Comparison of ENCODE assay signal across 16 cellular contexts in the genomic region with DNA sequence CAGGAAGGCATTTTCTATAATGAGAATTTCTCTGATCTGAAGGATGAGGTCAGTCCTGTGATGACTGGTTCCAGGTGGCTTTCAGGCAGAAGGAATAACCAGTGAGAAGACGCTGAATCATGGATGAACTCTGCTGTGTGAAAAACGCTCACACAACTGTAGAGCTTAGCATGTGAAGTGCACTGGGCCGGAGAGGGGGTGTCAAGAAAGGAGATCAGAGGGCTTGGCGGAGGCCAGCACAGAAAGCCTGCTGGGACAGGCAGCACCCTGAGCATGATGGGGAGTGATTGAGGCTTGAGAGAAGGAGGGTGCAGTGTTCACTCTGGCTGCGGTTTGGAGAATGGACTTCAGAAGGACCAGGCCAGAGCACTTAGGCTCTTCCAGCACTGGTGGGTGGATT.
DNase-seq lines count a peak whose midpoint lies in the region; ATAC-seq and TF ChIP-seq lines count a peak whose summit lies in the region.
"Had no signal": no experiment of that assay in that cellular context is flagged by ENCODE, and none has a peak within 500 bp of the region (broad histone marks: within the 10 kb centered on the region; RNA-seq: fewer than 3 reads in every experiment).

No MANE protein-coding gene starts in this region.

- 88% methylated on average over 5 of the region's 5 CpGs for WGBS in esophagus muscularis mucosa

- intact Hi-C loops in esophagus muscularis mucosa (cut with DNase I) = no loop called here
- intact Hi-C loops in gastrocnemius medialis (cut with DNase I; ENCODE audit: low total_unique reads) = no loop called here

- TF ChIP-seq EP300 in esophagus muscularis mucosa (IDR thresholded peaks at IDR 0.05) = no peak

- ATAC-seq in HG02885 (IDR thresholded peaks at IDR 0.05; ENCODE audit: poor library complexity, unreplicated experiment) = no peak
- ATAC-seq in gastrocnemius medialis = no peak

- H3K36me3 ChIP-seq in esophagus muscularis mucosa (no peaks in the 10 kb centered on the region), gastrocnemius medialis (no peaks in the 10 kb centered on the region)
- H3K36me3 ChIP-seq: BE2C had no signal

- H3K4me3 Mint-ChIP-seq in HFFc6 (peak overlapping the region; percentile 47), osteocyte (ENCODE audit: unreplicated experiment) (no peak overlapping the region)
- H3K4me3 Mint-ChIP-seq: CD8-positive, alpha-beta memory T cell had no signal

- H3K27me3 ChIP-seq in esophagus muscularis mucosa (no peaks in the 10 kb centered on the region), gastrocnemius medialis (no peaks in the 10 kb centered on the region)
- H3K27me3 ChIP-seq: BE2C had no signal

- in situ Hi-C loops in gastrocnemius medialis (cut with MboI; ENCODE audit: low sequenced_read_pairs in 4 of 4) = no loop called here

- H3K36me3 Mint-ChIP-seq in HFFc6 (ENCODE audit: low read depth) (no peaks in the 10 kb centered on the region), osteocyte (ENCODE audit: unreplicated experiment) (no peaks in the 10 kb centered on the region)
- H3K36me3 Mint-ChIP-seq: CD8-positive, alpha-beta memory T cell had no signal

- TF ChIP-seq POLR2A in esophagus muscularis mucosa (IDR thresholded peaks at IDR 0.05; ENCODE audit: low read depth) (no peak), gastrocnemius medialis (IDR thresholded peaks at IDR 0.05) (no peak)

- H3K4me1 Mint-ChIP-seq in HFFc6 (ENCODE audit: low read depth) (peaks cover 47% of the 10 kb centered on the region), osteocyte (ENCODE audit: unreplicated experiment) (no peaks in the 10 kb centered on the region)

- H3K27ac Mint-ChIP-seq in HFFc6 (peak overlapping the region; percentile 84), osteocyte (ENCODE audit: unreplicated experiment) (no peak overlapping the region)

- TF ChIP-seq CTCF in HFFc6 (IDR thresholded peaks at IDR 0.05) = no peak
- TF ChIP-seq CTCF in esophagus muscularis mucosa (IDR thresholded peaks at IDR 0.05) = no peak
- TF ChIP-seq CTCF in osteocyte (IDR thresholded peaks at IDR 0.05) = no peak
- TF ChIP-seq CTCF in gastrocnemius medialis (IDR thresholded peaks at IDR 0.05 in 4 of 5, conservative IDR thresholded peaks at IDR 0.05 in 1 of 5) = no peak

- no peaks in the 10 kb centered on the region for H3K9me3 ChIP-seq in esophagus muscularis mucosa
- H3K9me3 ChIP-seq in gastrocnemius medialis = no peaks in the 10 kb centered on the region
- H3K9me3 ChIP-seq: BE2C had no signal

- peaks cover 2% of the 10 kb centered on the region; the same call in 1 of the 2 replicates for H3K27me3 Mint-ChIP-seq in HFFc6 (ENCODE audit: insufficient read depth)
- H3K27me3 Mint-ChIP-seq in osteocyte (ENCODE audit: unreplicated experiment) = no peaks in the 10 kb centered on the region

- H3K4me1 ChIP-seq in esophagus muscularis mucosa (no peaks in the 10 kb centered on the region), gastrocnemius medialis (no peaks in the 10 kb centered on the region)
- H3K4me1 ChIP-seq: BE2C had no signal

- DNase-seq in HFFc6 (no peak), amniotic epithelial cell (ENCODE audit: low read depth) (peak; percentile 60), esophagus muscularis mucosa (ENCODE audit: extremely low spot score) (peak; percentile 72), osteocyte (ENCODE audit: extremely low spot score, unreplicated experiment) (peak; percentile 79), DMS153 (lab: John Stamatoyannopoulos, UW) (no peak), gastrocnemius medialis (no peak)
- DNase-seq: BE2C; CD8-positive, alpha-beta memory T cell; DMS 273 treated with DMSO at 0.1 percent for 48 hours; KG1; MM.1S; NCI-H1105 treated with DMSO at 0.1 percent for 48 hours; NCI-H187 treated with DMSO at 0.1 percent for 48 hours; NCI-H774; SHP77 had no signal

- H3K9me3 Mint-ChIP-seq in HFFc6 = no peaks in the 10 kb centered on the region
- no peaks in the 10 kb centered on the region for H3K9me3 Mint-ChIP-seq in osteocyte (ENCODE audit: unreplicated experiment)

- H3K4me3 ChIP-seq in esophagus muscularis mucosa = no peak overlapping the region
- no peak overlapping the region for H3K4me3 ChIP-seq in gastrocnemius medialis

- H3K27ac ChIP-seq in esophagus muscularis mucosa (replicated peaks in 1 of 4) = no peak overlapping the region
- no peak overlapping the region for H3K27ac ChIP-seq in gastrocnemius medialis

Comparison
In these comparisons a context has a peak if more than half of its experiments do, and no peak if none do; other contexts are left out.
1. DNase-seq: peak in amniotic epithelial cell (single experiment), esophagus muscularis mucosa (single experiment) and osteocyte (single experiment); none in HFFc6 (single experiment), DMS153 (single experiment) and gastrocnemius medialis (0 of 2).